In genomic region chr4:98995183-98996055, GRCh38 we compare ENCODE assay signal across 8 cellular contexts. TPM values are rescaled to one million over a fixed set of nuclear protein-coding genes. Genes with fewer than 3 reads are reported as not detected.
DNase-seq lines count a peak whose midpoint lies in the region; ATAC-seq and TF ChIP-seq lines count a peak whose summit lies in the region.

Gene METAP1 (plus strand): TSS chr4:98995721. CDS start chr4:98995754, 33 bp downstream.

- H3K9me3 ChIP-seq in right cardiac atrium (ENCODE audit: control insufficient read depth, low read length) (no peaks in the 10 kb centered on the region), vagina (no peaks in the 10 kb centered on the region)

- H3K4me1 ChIP-seq in right cardiac atrium (ENCODE audit: control insufficient read depth, insufficient read depth, low read length) = no peaks in the 10 kb centered on the region
- H3K4me1 ChIP-seq in vagina = peaks cover 30% of the 10 kb centered on the region

- DNase-seq in NCI-H187 (lab: John Stamatoyannopoulos, UW) (peak; percentile 69 to 90), T-helper 2 cell (peak; percentile 92 to 99 (median 95)), anterior cingulate cortex (lab: John Stamatoyannopoulos, UW) (peak; percentile 53 to 99 (median 94)), right cardiac atrium (peak; percentile 94 to 98 (median 97)), putamen (ENCODE audit: low spot score) (peak; percentile 94), vagina (ENCODE audit: extremely low spot score in 2 of 2) (peak in 1 of 2 donors; percentile 94)

- no peaks in the 10 kb centered on the region for H3K36me3 ChIP-seq in vagina

- TF ChIP-seq POLR2A in vagina (IDR thresholded peaks at IDR 0.05) = peak in 1 of 2 donors; percentile 52

- ATAC-seq in GM18499 (IDR thresholded peaks at IDR 0.05; ENCODE audit: insufficient read depth, unreplicated experiment) = peak; percentile 88
- ATAC-seq in HG02943 (IDR thresholded peaks at IDR 0.05; ENCODE audit: low read depth, unreplicated experiment) = peak; percentile 88
- peak; percentile 97 for ATAC-seq in right cardiac atrium

- under 1% methylated on average over 81 of the region's 94 CpGs for WGBS in right cardiac atrium

- H3K4me3 ChIP-seq in right cardiac atrium (ENCODE audit: low read length) (peak within 1 kb of the TSS; percentile 95), vagina (peak within 1 kb of the TSS; percentile 92 to 99)

- H3K27ac ChIP-seq in right cardiac atrium (ENCODE audit: low read length) (peak within 1 kb of the TSS; percentile 93), vagina (peak within 1 kb of the TSS; percentile 93)

- H3K27me3 ChIP-seq in right cardiac atrium (ENCODE audit: control insufficient read depth, insufficient read depth) (no peaks in the 10 kb centered on the region), vagina (no peaks in the 10 kb centered on the region)

- intact Hi-C loops in right cardiac atrium (cut with DNase I) (loop anchor here in 3 of 4 donors (5.0 to 10.0 kb wide), 2 partner anchors 61 to 62 kb away; no protein-coding TSS in a partner anchor), vagina (cut with DNase I) (loop anchor here (5.0 kb wide), 1 partner anchor 68 kb away; the partner anchor contains the start of gene EIF4E)

- peak; percentile 32 to 68 (median 57) for TF ChIP-seq CTCF in vagina (IDR thresholded peaks at IDR 0.05)

RNA-seq across cellular contexts. Expression of gene METAP1, which starts in this region (rescaled TPM):
- total RNA-seq in right cardiac atrium = 10 to 100 TPM; 37.0 to 53.2 (median 40.8) TPM
- 26.7 TPM for polyA plus RNA-seq in right cardiac atrium
- 32.4 TPM for total RNA-seq in vagina
